2 cellular contexts compared by ENCODE assay signal in genomic region chr9:136607334-136607919, GRCh38.
TF ChIP-seq lines count a peak whose summit lies in the region.

No MANE protein-coding gene starts in this region.

TF ChIP-seq in HEK293, 187 proteins besides CTCF, POLR2A, EP300 and RAD21 (continued from another document):
- TF ChIP-seq ZNF26 (tag by site-specific recombination; IDR thresholded peaks at IDR 0.05) (no peak), KLF1 (tag by site-specific recombination; IDR thresholded peaks at IDR 0.05) (0 out of 2 replicates have a peak, but pooled peaks have one; percentile 10), ZSCAN30 (tag by site-specific recombination; IDR thresholded peaks at IDR 0.05) (no peak), REST (tag by site-specific recombination; IDR thresholded peaks at IDR 0.05) (peak; percentile 93), ZNF585B (tag by site-specific recombination; IDR thresholded peaks at IDR 0.05) (no peak), ZNF701 (tag by site-specific recombination; IDR thresholded peaks at IDR 0.05) (no peak), WT1 (tag by site-specific recombination; IDR thresholded peaks at IDR 0.05) (no peak), ZNF843 (tag by site-specific recombination; IDR thresholded peaks at IDR 0.05) (no peak), EGR2 (tag by site-specific recombination; IDR thresholded peaks at IDR 0.05; ENCODE audit: low read depth) (peak; percentile 8; the same call in 1 of the 2 replicates)

TF ChIP-seq in WTC11, 78 proteins besides CTCF, POLR2A, EP300 and RAD21 (continued from another document):
- TF ChIP-seq ARID4B (CRISPR knock-in tag; IDR thresholded peaks at IDR 0.05; ENCODE audit: borderline replicate concordance) (no peak), E2F1 (CRISPR knock-in tag; IDR thresholded peaks at IDR 0.05) (no peak)
